8 cellular contexts compared by ENCODE assay signal in genomic region chr16:30377812-30378235, GRCh38. TPM values are rescaled to one million over a fixed set of nuclear protein-coding genes. Genes with fewer than 3 reads are reported as not detected.
DNase-seq lines count a peak whose midpoint lies in the region; ATAC-seq and TF ChIP-seq lines count a peak whose summit lies in the region.

No MANE protein-coding gene starts in this region.

- H3K4me1 ChIP-seq in DND-41 (ENCODE audit: insufficient read depth, low read length): peaks cover 64% of the 10 kb centered on the region
- H3K4me1 ChIP-seq in GM23338 (ENCODE audit: insufficient read depth): peaks cover 11% of the 10 kb centered on the region
- peaks cover 53% of the 10 kb centered on the region for H3K4me1 ChIP-seq in Loucy (ENCODE audit: insufficient read depth, low read length, poor library complexity, severe bottlenecking)

- no peaks in the 10 kb centered on the region; the same call in none of the 3 replicates for H3K9me3 Mint-ChIP-seq in GM23338
- H3K9me3 Mint-ChIP-seq in activated naive CD4-positive, alpha-beta T cell treated with anti-CD3 and anti-CD28 coated beads for 36 hours: no peaks in the 10 kb centered on the region

- peak overlapping the region; percentile 91 for H3K9ac ChIP-seq in DND-41 (ENCODE audit: low read depth, low read length)
- peak overlapping the region; percentile 90 for H3K9ac ChIP-seq in Loucy (ENCODE audit: low read depth, low read length, poor library complexity, severe bottlenecking)

- peak overlapping the region; percentile 100 for H3K27ac Mint-ChIP-seq in GM23338
- peak overlapping the region; percentile 99 for H3K27ac Mint-ChIP-seq in activated naive CD4-positive, alpha-beta T cell treated with anti-CD3 and anti-CD28 coated beads for 36 hours

- intact Hi-C loops in activated naive CD4-positive, alpha-beta T cell treated with anti-CD3 and anti-CD28 coated beads for 36 hours (cut with micrococcal nuclease): loop anchor here (1.0 to 10.0 kb wide), 10 partner anchors 8 to 547 kb away; partner anchors contain the start of genes ALDOA, CD2BP2, DCTPP1 and FBRS

- H4K20me1 ChIP-seq in DND-41 (ENCODE audit: insufficient read depth, low read length) (peaks cover 3% of the 10 kb centered on the region; the same call in 1 of the 2 replicates), GM23338 (replicated peaks; ENCODE audit: insufficient read depth) (no peaks in the 10 kb centered on the region), Loucy (ENCODE audit: insufficient read depth, low read length, poor library complexity, severe bottlenecking) (peaks cover 13% of the 10 kb centered on the region)

- H2AFZ ChIP-seq in DND-41 (ENCODE audit: low read depth, low read length): peak overlapping the region; percentile 83
- H2AFZ ChIP-seq in GM23338: peak overlapping the region; percentile 93
- peak overlapping the region; percentile 78; the same call in 1 of the 2 replicates for H2AFZ ChIP-seq in Loucy (ENCODE audit: low read length)

- peaks cover 3% of the 10 kb centered on the region; the same call in 2 of the 3 replicates for H3K36me3 Mint-ChIP-seq in GM23338 (ENCODE audit: low read depth)
- H3K36me3 Mint-ChIP-seq in activated naive CD4-positive, alpha-beta T cell treated with anti-CD3 and anti-CD28 coated beads for 36 hours (ENCODE audit: low read depth): peaks cover 28% of the 10 kb centered on the region

- peak; percentile 92 for DNase-seq in DND-41
- peak; percentile 93 for DNase-seq in GM23338 (ENCODE audit: low spot score)
- peak; percentile 91 to 93 for DNase-seq in SHP77 (lab: John Stamatoyannopoulos, UW)
- DNase-seq in activated naive CD4-positive, alpha-beta T cell treated with anti-CD3 and anti-CD28 coated beads for 36 hours: peak; percentile 92
- DNase-seq in germinal center (ENCODE audit: low spot score): peak; percentile 78
- peak in 55 of 56 donors; percentile 59 to 96 (median 87) for DNase-seq in nucleus accumbens (lab: John Stamatoyannopoulos, UW)
- peak; percentile 94 for DNase-seq in superior temporal gyrus (ENCODE audit: extremely low spot score)

- H3K9me3 ChIP-seq in DND-41 (ENCODE audit: insufficient read depth, low read length, severe bottlenecking) (no peaks in the 10 kb centered on the region), Loucy (ENCODE audit: insufficient read depth, low read depth, low read length) (no peaks in the 10 kb centered on the region)

- peaks cover 24% of the 10 kb centered on the region for H3K4me1 Mint-ChIP-seq in GM23338
- H3K4me1 Mint-ChIP-seq in activated naive CD4-positive, alpha-beta T cell treated with anti-CD3 and anti-CD28 coated beads for 36 hours (ENCODE audit: low read depth): peaks cover 39% of the 10 kb centered on the region

- H3K9me2 ChIP-seq in GM23338 (ENCODE audit: insufficient read depth) (no peaks in the 10 kb centered on the region), Loucy (replicated peaks; ENCODE audit: low read depth, low read length) (no peaks in the 10 kb centered on the region)

- H3K4me3 ChIP-seq in DND-41 (ENCODE audit: low read depth in 1 of 2, low read length in 2 of 2) (peak overlapping the region; percentile 51 to 64), GM23338 (peak overlapping the region; percentile 94), Loucy (ENCODE audit: low read length, poor library complexity, severe bottlenecking) (peak overlapping the region; percentile 97)

- H3K4me3 Mint-ChIP-seq in GM23338: peak overlapping the region; percentile 93
- peak overlapping the region; percentile 99 for H3K4me3 Mint-ChIP-seq in activated naive CD4-positive, alpha-beta T cell treated with anti-CD3 and anti-CD28 coated beads for 36 hours

- peaks cover 24% of the 10 kb centered on the region for H3F3A ChIP-seq in GM23338 (replicated peaks; ENCODE audit: low read depth)
- peaks cover 16% of the 10 kb centered on the region for H3F3A ChIP-seq in Loucy (ENCODE audit: low read depth)

- CTCF ChIA-PET in activated naive CD4-positive, alpha-beta T cell treated with anti-CD3 and anti-CD28 coated beads for 36 hours (lab: Charles Lee): interaction anchor here (1.1 kb wide), 1 partner anchor 32 kb away, joined by 3 read pairs; no protein-coding TSS in a partner anchor

- ATAC-seq in DND-41 (ENCODE audit: insufficient read depth, low read depth): peak; percentile 39
- ATAC-seq in GM23338: no peak; the same call in 2 of the 3 replicates

- peaks cover 24% of the 10 kb centered on the region for H3K27me3 Mint-ChIP-seq in GM23338 (ENCODE audit: insufficient read depth, low read depth, poor library complexity)
- no peaks in the 10 kb centered on the region for H3K27me3 Mint-ChIP-seq in activated naive CD4-positive, alpha-beta T cell treated with anti-CD3 and anti-CD28 coated beads for 36 hours (ENCODE audit: low read depth)

- H3K4me2 ChIP-seq in DND-41 (ENCODE audit: insufficient read depth, low read length) (peak overlapping the region; percentile 92), GM23338 (peak overlapping the region; percentile 99), Loucy (ENCODE audit: low read depth, low read length, poor library complexity, severe bottlenecking) (peak overlapping the region; percentile 99)

- H3K27me3 ChIP-seq in DND-41 (ENCODE audit: insufficient read depth, low read length, poor library complexity) (no peaks in the 10 kb centered on the region), GM23338 (ENCODE audit: insufficient read depth) (no peaks in the 10 kb centered on the region), Loucy (ENCODE audit: insufficient read depth, low read length, poor library complexity, severe bottlenecking) (no peaks in the 10 kb centered on the region)

- H3K36me3 ChIP-seq in DND-41 (ENCODE audit: insufficient read depth, low read length) (peaks cover 18% of the 10 kb centered on the region), GM23338 (ENCODE audit: insufficient read depth) (no peaks in the 10 kb centered on the region), Loucy (ENCODE audit: insufficient read depth, low read length) (no peaks in the 10 kb centered on the region)

- H3K79me2 ChIP-seq in DND-41 (ENCODE audit: insufficient read depth, low read length) (peaks cover 48% of the 10 kb centered on the region), GM23338 (replicated peaks; ENCODE audit: insufficient read depth) (0 out of 2 replicates have a peak, but pooled peaks cover 4% of the 10 kb centered on the region), Loucy (ENCODE audit: insufficient read depth, low read length) (peaks cover 40% of the 10 kb centered on the region)

- H3K27ac ChIP-seq in DND-41 (ENCODE audit: low read length) (peak overlapping the region; percentile 98), GM23338 (ENCODE audit: low read depth) (peak overlapping the region; percentile 100)

- TF ChIP-seq CTCF in DND-41 (IDR thresholded peaks at IDR 0.05; ENCODE audit: borderline replicate concordance, extremely low read depth, low read length, poor library complexity, severe bottlenecking) (no peak), GM23338 (conservative IDR thresholded peaks at IDR 0.05; ENCODE audit: low read depth in 2 of 2) (no peak), Loucy (conservative IDR thresholded peaks at IDR 0.05; ENCODE audit: low read length) (no peak)

TF ChIP-seq in GM23338, 12 proteins besides CTCF, POLR2A, EP300 and RAD21:
- TF ChIP-seq CREB1 (CRISPR knock-in tag; IDR thresholded peaks at IDR 0.05; ENCODE audit: low read depth) (peak; percentile 92), STAT1 (IDR thresholded peaks at IDR 0.05; ENCODE audit: unreplicated experiment) (no peak), EZH2phosphoT487 (IDR thresholded peaks at IDR 0.05; ENCODE audit: unreplicated experiment) (no peak), POLR2AphosphoS5 (IDR thresholded peaks at IDR 0.05; ENCODE audit: low read depth) (peak; percentile 59)

RNA-seq across cellular contexts. Expression of gene MYL11, which starts 3.2 kb away (rescaled TPM):
- not detected in 2 replicates for total RNA-seq in GM23338 (2014; rRNA removed; shearing (Covaris generic))
- 3.5 and 7.3 TPM in 2 replicates for polyA plus RNA-seq in GM23338 (2016; fragmentation: Nextera tagmentation; extraction: Ambion mirVana)
- total RNA-seq in activated naive CD4-positive, alpha-beta T cell treated with anti-CD3 and anti-CD28 coated beads for 36 hours: under 1 TPM; 0.67 to 0.86 TPM

RNA-seq across cellular contexts. Expression of gene SEPTIN1, which starts 4.5 kb away (rescaled TPM):
- 0.21 and 0.35 TPM in 2 replicates for total RNA-seq in GM23338 (2014; rRNA removed; shearing (Covaris generic))
- polyA plus RNA-seq in GM23338 (2016; fragmentation: Nextera tagmentation; extraction: Ambion mirVana): 3.3 and 3.9 TPM in 2 replicates
- 100 to 1,000 TPM; 133 to 134 TPM for total RNA-seq in activated naive CD4-positive, alpha-beta T cell treated with anti-CD3 and anti-CD28 coated beads for 36 hours

RNA-seq across cellular contexts. Expression of gene TBC1D10B, which starts 7.5 kb away (rescaled TPM):
- total RNA-seq in GM23338 (2014; rRNA removed; shearing (Covaris generic)): 19.6 and 30.8 TPM in 2 replicates
- 13.3 TPM in 2 replicates for polyA plus RNA-seq in GM23338 (2016; fragmentation: Nextera tagmentation; extraction: Ambion mirVana)
- 10 to 100 TPM; 36.6 to 38.4 TPM for total RNA-seq in activated naive CD4-positive, alpha-beta T cell treated with anti-CD3 and anti-CD28 coated beads for 36 hours

RNA-seq across cellular contexts. Expression of gene ZNF48, which starts 17.4 kb away (rescaled TPM):
- 37.9 and 44.3 TPM in 2 replicates for total RNA-seq in GM23338 (2014; rRNA removed; shearing (Covaris generic))
- polyA plus RNA-seq in GM23338 (2016; fragmentation: Nextera tagmentation; extraction: Ambion mirVana): 4.8 and 6.2 TPM in 2 replicates
- total RNA-seq in activated naive CD4-positive, alpha-beta T cell treated with anti-CD3 and anti-CD28 coated beads for 36 hours: 1 to 10 TPM; 5.3 to 6.0 TPM

RNA-seq across cellular contexts. Expression of gene CD2BP2, which starts 22.7 kb away (rescaled TPM):
- total RNA-seq in GM23338 (2014; rRNA removed; shearing (Covaris generic)): 33.9 and 38.7 TPM in 2 replicates
- polyA plus RNA-seq in GM23338 (2016; fragmentation: Nextera tagmentation; extraction: Ambion mirVana): 21.0 and 23.1 TPM in 2 replicates
- total RNA-seq in activated naive CD4-positive, alpha-beta T cell treated with anti-CD3 and anti-CD28 coated beads for 36 hours: 10 to 100 TPM; 39.2 to 41.4 TPM

Comparison
In these comparisons a context has a peak if more than half of its experiments do, and no peak if none do; other contexts are left out.
1. RNA of gene SEPTIN1, which starts 4.5 kb away (total RNA-seq): 133 to 134 TPM in activated naive CD4-positive, alpha-beta T cell treated with anti-CD3 and anti-CD28 coated beads for 36 hours; 0.21 to 0.35 TPM in GM23338; every median in the first group is over 10 times any median in the second.
2. Peak in every context shown above with its lines, with median percentiles within 50 percentile points of each other: DNase-seq, H2AFZ ChIP-seq, H3K4me2 ChIP-seq and H3K4me3 ChIP-seq.